ENCODE assay signal across 16 cellular contexts in the genomic region with DNA sequence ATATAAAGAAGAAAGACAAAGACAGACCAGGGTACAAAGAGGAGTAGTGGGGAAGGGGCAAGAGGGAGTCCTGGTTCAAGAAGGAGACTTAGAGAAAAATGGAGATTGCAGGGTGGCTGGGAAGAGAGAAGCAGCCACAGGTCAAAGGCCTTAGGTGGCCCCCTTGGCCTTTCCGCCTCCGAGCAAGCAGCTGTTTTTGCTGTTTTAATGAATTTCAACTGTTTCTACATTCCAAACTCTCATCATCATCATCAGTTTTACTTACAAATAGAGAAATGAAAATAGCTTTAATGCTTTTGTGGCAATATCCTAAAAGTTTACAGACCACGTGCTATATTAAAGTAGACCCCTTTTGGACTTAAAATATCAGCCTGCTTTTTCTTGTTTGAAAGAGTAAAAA.
DNase-seq lines count a peak whose midpoint lies in the region; TF ChIP-seq lines count a peak whose summit lies in the region.
"Had no signal": no experiment of that assay in that cellular context is flagged by ENCODE, and none has a peak within 500 bp of the region (broad histone marks: within the 10 kb centered on the region; RNA-seq: fewer than 3 reads in every experiment).

No MANE protein-coding gene starts in this region.

- H3K4me3 ChIP-seq in AG10803 (ENCODE audit: low read length) (no peak overlapping the region), choroid plexus epithelial cell (ENCODE audit: low read depth, low read length) (no peak overlapping the region), Peyer's patch (no peak overlapping the region)
- H3K4me3 ChIP-seq: BLaER1 treated with 17β-estradiol and CSF1 and Interleukin-3, amounts not matched to agents 10 nM and 100 nM; GM23248 had no signal

- H3K4me1 ChIP-seq in Peyer's patch = no peaks in the 10 kb centered on the region
- H3K4me1 ChIP-seq: BLaER1 treated with 17β-estradiol and CSF1 and Interleukin-3, amounts not matched to agents 10 nM and 100 nM had no signal

- H3K4me1 Mint-ChIP-seq in nephron progenitor cell = peaks cover 10% of the 10 kb centered on the region
- H3K4me1 Mint-ChIP-seq: B cell; CD8-positive, alpha-beta memory T cell had no signal

- H3K27ac Mint-ChIP-seq in nephron progenitor cell = peak overlapping the region; percentile 69
- H3K27ac Mint-ChIP-seq: B cell; CD8-positive, alpha-beta memory T cell; HFFc6 had no signal

- no peak for TF ChIP-seq POLR2A in Peyer's patch (IDR thresholded peaks at IDR 0.05)

- H3K9me3 ChIP-seq in Peyer's patch = no peaks in the 10 kb centered on the region
- H3K9me3 ChIP-seq: BLaER1 treated with 17β-estradiol and CSF1 and Interleukin-3, amounts not matched to agents 10 nM and 100 nM had no signal

- no peak overlapping the region for H3K27ac ChIP-seq in Peyer's patch
- H3K27ac ChIP-seq: BLaER1 treated with 17β-estradiol and CSF1 and Interleukin-3, amounts not matched to agents 10 nM and 100 nM; GM23248 had no signal

- peak; percentile 51 for DNase-seq in AG10803 (ENCODE audit: low read depth)
- peak; percentile 54 for DNase-seq in LHCN-M2 (ENCODE audit: low read depth)
- DNase-seq in choroid plexus epithelial cell (ENCODE audit: low read depth) = peak; percentile 20
- DNase-seq in nephron progenitor cell = peak; percentile 3
- DNase-seq in Peyer's patch = no peak
- DNase-seq in NCI-H774 (lab: John Stamatoyannopoulos, UW) = no peak
- no peak for DNase-seq in NCI-H1417 (lab: John Stamatoyannopoulos, UW)
- DNase-seq in kidney glomerular epithelial cell (lab: John Stamatoyannopoulos, UW) = no peak
- DNase-seq: 8988T; CD8-positive, alpha-beta memory T cell; COR-L47; GM23248; H7; HFFc6 had no signal

- no peaks in the 10 kb centered on the region for H3K36me3 Mint-ChIP-seq in nephron progenitor cell (ENCODE audit: low read depth)

- H3K9me3 Mint-ChIP-seq in nephron progenitor cell = no peaks in the 10 kb centered on the region
- H3K9me3 Mint-ChIP-seq: CD8-positive, alpha-beta memory T cell; HFFc6 had no signal

- H3K27me3 ChIP-seq in Peyer's patch = no peaks in the 10 kb centered on the region
- H3K27me3 ChIP-seq: BLaER1 treated with 17β-estradiol and CSF1 and Interleukin-3, amounts not matched to agents 10 nM and 100 nM had no signal

- no peak for TF ChIP-seq CTCF in AG10803 (conservative IDR thresholded peaks at IDR 0.05; ENCODE audit: low read length)
- no peak for TF ChIP-seq CTCF in choroid plexus epithelial cell (conservative IDR thresholded peaks at IDR 0.05; ENCODE audit: low read depth, low read length)
- TF ChIP-seq CTCF in nephron progenitor cell (IDR thresholded peaks at IDR 0.05) = no peak
- TF ChIP-seq CTCF in Peyer's patch (IDR thresholded peaks at IDR 0.05) = no peak

- no peaks in the 10 kb centered on the region for H3K36me3 ChIP-seq in Peyer's patch
- H3K36me3 ChIP-seq: BLaER1 treated with 17β-estradiol and CSF1 and Interleukin-3, amounts not matched to agents 10 nM and 100 nM had no signal

- no peak overlapping the region for H3K4me3 Mint-ChIP-seq in nephron progenitor cell
- H3K4me3 Mint-ChIP-seq: B cell; CD8-positive, alpha-beta memory T cell; HFFc6 had no signal

- H3K27me3 Mint-ChIP-seq in nephron progenitor cell (ENCODE audit: low read depth, poor library complexity) = no peaks in the 10 kb centered on the region
- H3K27me3 Mint-ChIP-seq: B cell; CD8-positive, alpha-beta memory T cell had no signal

Comparison
In these comparisons a context has a peak if more than half of its experiments do, and no peak if none do; other contexts are left out.
1. DNase-seq: peak in AG10803 (single experiment), LHCN-M2 (single experiment), choroid plexus epithelial cell (single experiment) and nephron progenitor cell (single experiment); none in Peyer's patch (0 of 3), NCI-H774 (single experiment), NCI-H1417 (0 of 3) and kidney glomerular epithelial cell (single experiment).